ENCODE assay signal across 21 cellular contexts in genomic region chrX:85995641-85996040, GRCh38. TPM values are rescaled to one million over a fixed set of nuclear protein-coding genes. Genes with fewer than 3 reads are reported as not detected.
DNase-seq lines count a peak whose midpoint lies in the region; ATAC-seq, FAIRE-seq and TF ChIP-seq lines count a peak whose summit lies in the region.
"Had no signal": no experiment of that assay in that cellular context is flagged by ENCODE, and none has a peak within 500 bp of the region (broad histone marks: within the 10 kb centered on the region; RNA-seq: fewer than 3 reads in every experiment).

No MANE protein-coding gene starts in this region.

- H3K79me2 ChIP-seq in astrocyte (ENCODE audit: insufficient read depth, low read length), result peaks cover 19% of the 10 kb centered on the region

- H3K36me3 ChIP-seq in HUES6 (ENCODE audit: control insufficient read depth, insufficient read depth, low read length) (no peaks in the 10 kb centered on the region), astrocyte (ENCODE audit: insufficient read depth, low read length) (no peaks in the 10 kb centered on the region)
- H3K36me3 ChIP-seq: BE2C, HAP-1 had no signal

- no peak overlapping the region for H3K9ac ChIP-seq in HUES6 (ENCODE audit: low read length)
- no peak overlapping the region for H3K9ac ChIP-seq in astrocyte (ENCODE audit: low read length)

- POLR2A ChIA-PET in T-cell (lab: Charles Lee), result interaction anchor here in 1 of 2 donors (0.6 kb wide), 1 partner anchor 8 kb away, joined by 3 read pairs; no protein-coding TSS in a partner anchor

- H3K4me3 Mint-ChIP-seq in astrocyte (ENCODE audit: unreplicated experiment), result no peak overlapping the region
- H3K4me3 Mint-ChIP-seq in mesothelial cell of epicardium, result no peak overlapping the region
- H3K4me3 Mint-ChIP-seq in T-cell, result no peak overlapping the region
- H3K4me3 Mint-ChIP-seq: CD4-positive, CD25-positive, alpha-beta regulatory T cell; CD8-positive, alpha-beta memory T cell had no signal

- ATAC-seq in HG03025 (IDR thresholded peaks at IDR 0.05; ENCODE audit: low FRiP score, unreplicated experiment), result no peak
- ATAC-seq in T-cell (replicated peaks in 1 of 4), result no peak
- ATAC-seq: K562 had no signal

- H3K27me3 Mint-ChIP-seq in astrocyte (ENCODE audit: low read depth, unreplicated experiment), result no peaks in the 10 kb centered on the region
- H3K27me3 Mint-ChIP-seq in mesothelial cell of epicardium (ENCODE audit: low read depth), result no peaks in the 10 kb centered on the region
- H3K27me3 Mint-ChIP-seq in T-cell, result no peaks in the 10 kb centered on the region
- H3K27me3 Mint-ChIP-seq: CD4-positive, CD25-positive, alpha-beta regulatory T cell had no signal

- no peak overlapping the region for H3K27ac Mint-ChIP-seq in astrocyte (ENCODE audit: unreplicated experiment)
- H3K27ac Mint-ChIP-seq in mesothelial cell of epicardium, result peak overlapping the region; percentile 71
- H3K27ac Mint-ChIP-seq in T-cell, result no peak overlapping the region
- H3K27ac Mint-ChIP-seq: CD4-positive, CD25-positive, alpha-beta regulatory T cell; CD8-positive, alpha-beta memory T cell had no signal

- DNase-seq in astrocyte (ENCODE audit: low read depth) (no peak), mesothelial cell of epicardium (ENCODE audit: low spot score in 2 of 2, unreplicated experiment in 2 of 2) (no peak), T-cell (no peak), GM20000 (ENCODE audit: low spot score) (no peak)
- DNase-seq: ACHN; BE2C; C1 segment of cervical spinal cord; Caco-2; CD4-positive, CD25-positive, alpha-beta regulatory T cell; CD8-positive, alpha-beta memory T cell; GDM1; IMR-90 had no signal

- no peaks in the 10 kb centered on the region for H3K9me3 Mint-ChIP-seq in astrocyte (ENCODE audit: unreplicated experiment)
- H3K9me3 Mint-ChIP-seq in mesothelial cell of epicardium, result no peaks in the 10 kb centered on the region
- no peaks in the 10 kb centered on the region for H3K9me3 Mint-ChIP-seq in T-cell
- H3K9me3 Mint-ChIP-seq: CD4-positive, CD25-positive, alpha-beta regulatory T cell; CD8-positive, alpha-beta memory T cell had no signal

- TF ChIP-seq CTCF in astrocyte (IDR thresholded peaks at IDR 0.05; ENCODE audit: insufficient read depth, low read depth, low read length) (no peak), mesothelial cell of epicardium (IDR thresholded peaks at IDR 0.05; ENCODE audit: unreplicated experiment) (no peak), GM20000 (IDR thresholded peaks at IDR 0.05; ENCODE audit: extremely low read depth, missing control alignments) (no peak)

- peaks cover 28% of the 10 kb centered on the region for H3K4me1 Mint-ChIP-seq in astrocyte (ENCODE audit: low read depth, unreplicated experiment)
- H3K4me1 Mint-ChIP-seq in mesothelial cell of epicardium, result peaks cover 41% of the 10 kb centered on the region
- peaks cover 22 to 37% (median 30%) of the 10 kb centered on the region in 3 donors for H3K4me1 Mint-ChIP-seq in T-cell

- peaks cover 30% of the 10 kb centered on the region for H4K20me1 ChIP-seq in astrocyte (ENCODE audit: insufficient read depth, low read length)

- peak; percentile 92 for FAIRE-seq in astrocyte (lab: Jason Lieb, UNC)
- FAIRE-seq: D721Med, GM12892, GM18507, H1, K562 had no signal

- no peak overlapping the region for H2AFZ ChIP-seq in astrocyte (ENCODE audit: low read depth, low read length)

- H3K4me2 ChIP-seq in astrocyte (ENCODE audit: low read length), result no peak overlapping the region

- H3K27me3 ChIP-seq in HUES6 (ENCODE audit: control insufficient read depth, insufficient read depth, low read length) (no peaks in the 10 kb centered on the region), astrocyte (ENCODE audit: insufficient read depth, low read length) (no peaks in the 10 kb centered on the region)
- H3K27me3 ChIP-seq: BE2C had no signal

- H3K4me3 ChIP-seq in HUES6 (ENCODE audit: low read depth, low read length), result no peak overlapping the region
- no peak overlapping the region for H3K4me3 ChIP-seq in astrocyte (ENCODE audit: insufficient read depth, low read depth, low read length)
- H3K4me3 ChIP-seq: HAP-1, K562 had no signal

- no peaks in the 10 kb centered on the region for H3K36me3 Mint-ChIP-seq in astrocyte (ENCODE audit: low read depth, unreplicated experiment)
- H3K36me3 Mint-ChIP-seq in mesothelial cell of epicardium, result peaks cover 2% of the 10 kb centered on the region
- H3K36me3 Mint-ChIP-seq in T-cell, result no peaks in the 10 kb centered on the region
- H3K36me3 Mint-ChIP-seq: CD4-positive, CD25-positive, alpha-beta regulatory T cell; CD8-positive, alpha-beta memory T cell had no signal

- H3K9me3 ChIP-seq in HUES6 (ENCODE audit: control insufficient read depth, insufficient read depth, low read depth, low read length), result no peaks in the 10 kb centered on the region
- no peaks in the 10 kb centered on the region for H3K9me3 ChIP-seq in astrocyte (ENCODE audit: insufficient read depth, low read depth, low read length)
- H3K9me3 ChIP-seq: BE2C, Caco-2, HAP-1 had no signal

- CTCF ChIA-PET in T-cell (lab: Charles Lee), result no interaction called here

- H3K4me1 ChIP-seq in HUES6 (ENCODE audit: control insufficient read depth, insufficient read depth, low read length) (peaks cover 56% of the 10 kb centered on the region), astrocyte (ENCODE audit: insufficient read depth, low read length) (peaks cover 5% of the 10 kb centered on the region)
- H3K4me1 ChIP-seq: Caco-2 had no signal

- H3K27ac ChIP-seq in HUES6 (ENCODE audit: low read depth, low read length) (peak overlapping the region; percentile 78), astrocyte (ENCODE audit: low read depth, low read length) (no peak overlapping the region)
- H3K27ac ChIP-seq: HL-60 had no signal

RNA-seq across cellular contexts. Expression of gene CHM, which starts 51.7 kb away (rescaled TPM):
- total RNA-seq in astrocyte (28.6 and 33.3 TPM in 2 replicates), mesothelial cell of epicardium (43.2 to 53.7 TPM (median 47.6 TPM) in 3 replicates), T-cell (10 to 100 TPM; 10.5 to 16.8 (median 16.2) TPM)
